Comparison of ENCODE assay signal across 21 cellular contexts in the genomic region with DNA sequence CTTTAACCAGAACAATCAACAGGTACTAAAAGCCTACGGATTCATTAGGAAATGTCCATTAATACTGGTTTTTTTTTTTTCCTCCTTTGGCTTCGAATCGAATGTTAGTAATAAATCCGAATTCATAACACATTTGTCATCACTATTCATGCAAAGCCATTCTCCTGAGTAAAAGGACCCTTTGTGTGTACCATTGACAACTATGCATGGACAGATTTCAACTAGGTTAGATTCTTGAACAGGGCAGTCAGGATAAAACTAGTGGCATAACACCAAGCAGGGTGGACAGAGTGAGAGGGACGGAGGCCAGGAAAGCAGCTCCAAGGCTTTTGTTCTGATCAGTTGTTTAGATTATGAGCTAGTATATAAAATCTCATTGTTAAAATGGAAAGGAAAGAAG.
"Had no signal": no experiment of that assay in that cellular context is flagged by ENCODE, and none has a peak within 500 bp of the region (broad histone marks: within the 10 kb centered on the region; RNA-seq: fewer than 3 reads in every experiment).

No MANE protein-coding gene starts in this region.

- H3K4me3 ChIP-seq: esophagus muscularis mucosa, gastroesophageal sphincter, left lung, lung, sigmoid colon, thoracic aorta had no signal

- DNase-seq: activated CD4-positive, alpha-beta T cell treated with anti-CD3 and anti-CD28 coated beads, Interleukin-2, amount 50 U/mL, for 1 hour; activated CD4-positive, CD25-positive, alpha-beta regulatory T cell treated with anti-CD3 and anti-CD28 coated beads, Interleukin-2, amount 50 U/mL, for 72 hours; activated gamma-delta T cell treated with Interleukin-2 at 50 U/mL for 16 hours; activated T-cell treated with anti-CD3 and anti-CD28 coated beads, Interleukin-2, amount 50 U/mL, for 1 hour; anterior cingulate cortex; central memory CD4-positive, alpha-beta T cell; effector memory CD4-positive, alpha-beta T cell; left lung; naive thymus-derived CD8-positive, alpha-beta T cell; sigmoid colon; stimulated activated CD4-positive, alpha-beta T cell treated with anti-CD3 and anti-CD28 coated beads, Interleukin-4, amount 100 ng/mL, for 1 hour; stimulated activated naive CD4-positive, alpha-beta T cell; T-cell; WERI-Rb-1 had no signal

- H3K27ac ChIP-seq: esophagus muscularis mucosa, gastroesophageal sphincter, left lung, sigmoid colon, thoracic aorta, WERI-Rb-1 had no signal

- H3K9me3 ChIP-seq: esophagus muscularis mucosa, gastroesophageal sphincter, left lung, sigmoid colon, thoracic aorta had no signal

- ATAC-seq: gastroesophageal sphincter; left lung; naive thymus-derived CD8-positive, alpha-beta T cell; T-cell had no signal

- FAIRE-seq: colon, endothelial cell of umbilical vein, TTC549 had no signal

- H3K36me3 ChIP-seq: esophagus muscularis mucosa, gastroesophageal sphincter, left lung, sigmoid colon, thoracic aorta, WERI-Rb-1 had no signal

- H3K27me3 ChIP-seq: esophagus muscularis mucosa, gastroesophageal sphincter, left lung, sigmoid colon had no signal

- H3K4me1 ChIP-seq: esophagus muscularis mucosa, gastroesophageal sphincter, left lung, sigmoid colon had no signal
